ENCODE assay signal across 12 cellular contexts in the genomic region with DNA sequence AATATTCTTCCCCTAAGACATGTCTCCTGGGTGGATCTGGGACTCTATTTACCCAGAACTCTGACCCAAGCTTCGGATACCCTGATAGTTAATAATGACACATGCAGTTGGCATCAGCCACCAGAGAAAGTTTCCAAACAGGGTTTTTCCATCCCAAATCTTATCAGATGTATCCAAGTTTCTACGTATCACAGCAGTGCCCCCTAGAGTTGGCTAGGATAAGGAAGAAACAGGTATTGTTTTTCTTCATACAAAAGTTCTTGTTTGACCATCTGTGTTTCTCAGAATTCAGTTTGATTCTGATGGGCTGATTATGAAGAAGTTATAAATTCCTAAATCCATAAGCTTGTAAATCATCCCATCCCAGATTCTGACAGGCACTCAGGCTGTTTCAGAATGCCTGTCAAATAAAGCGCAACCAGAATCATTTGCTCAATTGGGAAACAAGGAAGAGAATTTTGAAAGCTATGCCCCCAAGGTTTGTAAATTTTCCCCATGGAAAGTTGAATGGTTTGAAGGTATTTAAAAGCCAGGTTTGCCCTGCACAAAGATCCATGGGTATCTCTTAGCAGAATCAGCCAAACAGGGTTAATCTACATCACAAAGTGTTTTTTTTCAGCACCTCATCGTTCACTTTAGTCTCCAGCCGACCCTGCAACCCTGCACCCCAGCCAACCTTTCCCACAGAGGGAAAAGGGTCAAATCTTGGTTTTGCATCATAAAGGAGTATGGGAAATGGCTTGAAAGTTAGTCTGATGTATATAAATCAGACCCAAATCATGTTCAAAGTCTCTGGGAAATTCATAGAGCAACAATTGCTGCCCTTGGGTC. TPM values are rescaled to one million over a fixed set of nuclear protein-coding genes. Genes with fewer than 3 reads are reported as not detected.
DNase-seq lines count a peak whose midpoint lies in the region; ATAC-seq, FAIRE-seq and TF ChIP-seq lines count a peak whose summit lies in the region.
"Had no signal": no experiment of that assay in that cellular context is flagged by ENCODE, and none has a peak within 500 bp of the region (broad histone marks: within the 10 kb centered on the region; RNA-seq: fewer than 3 reads in every experiment).

No MANE protein-coding gene starts in this region.

- POLR2A ChIA-PET in A549 (lab: Yijun Ruan, JAX) = no interaction called here

- DNase-seq in A549 (ENCODE audit: low read depth in 1 of 2, low spot score in 1 of 2) (peak; percentile 21 to 27), GM10266 (ENCODE audit: extremely low spot score) (no peak), OCI-M1 (lab: John Stamatoyannopoulos, UW) (peak; percentile 27), MG63 (no peak), omental fat pad (ENCODE audit: low spot score) (no peak), NCI-H1092 treated with DMSO at 0.1 percent for 48 hours (lab: John Stamatoyannopoulos, UW) (no peak)
- no peak for DNase-seq in activated CD4-positive, alpha-beta T cell treated with anti-CD3 and anti-CD28 coated beads, Interleukin-2, amount 50 U/mL, for 1 hour
- DNase-seq: activated T-cell treated with anti-CD3 and anti-CD28 coated beads, Interleukin-2, amount 50 U/mL, for 24 hours; GDM1; spleen had no signal

- WGBS in A549 (ENCODE audit: missing lambda C conversion rate) = 10% methylated on average over 5 of the region's 5 CpGs

- no peak overlapping the region for H3K27ac ChIP-seq in A549
- H3K27ac ChIP-seq: spleen, tibial nerve had no signal

- H3K27me3 ChIP-seq in iPS-15b (ENCODE audit: control insufficient read depth, insufficient read depth, low read length) (peaks cover 13% of the 10 kb centered on the region), MG63 (peaks cover 6% of the 10 kb centered on the region; the same call in 1 of the 2 replicates)

- TF ChIP-seq POLR2A in A549 (IDR thresholded peaks at IDR 0.05; ENCODE audit: low read length) = no peak

- H3K4me2 ChIP-seq in A549 = no peak overlapping the region

- CTCF ChIA-PET in A549 (lab: Yijun Ruan, JAX) = interaction anchor here (0.6 to 2.2 kb wide), 10 partner anchors 9 to 619 kb away, joined by 3 to 9 read pairs (median 4); no protein-coding TSS in a partner anchor

- no peak overlapping the region for H3K9ac ChIP-seq in iPS-15b (ENCODE audit: low read depth, low read length)

- peak; percentile 7 for FAIRE-seq in A549 (lab: Jason Lieb, UNC)

- H3K4me1 ChIP-seq in A549 = no peaks in the 10 kb centered on the region
- H3K4me1 ChIP-seq in iPS-15b (ENCODE audit: control insufficient read depth, insufficient read depth, low read length) = peaks cover 24% of the 10 kb centered on the region
- H3K4me1 ChIP-seq: spleen, tibial nerve had no signal

- H3K9me3 ChIP-seq in A549 (no peaks in the 10 kb centered on the region), iPS-15b (ENCODE audit: control insufficient read depth, insufficient read depth, low read length) (no peaks in the 10 kb centered on the region), MG63 (no peaks in the 10 kb centered on the region)
- H3K9me3 ChIP-seq: spleen, tibial nerve had no signal

- H3K36me3 ChIP-seq in iPS-15b (ENCODE audit: control insufficient read depth, insufficient read depth, low read length) = no peaks in the 10 kb centered on the region
- H3K36me3 ChIP-seq in MG63 = no peaks in the 10 kb centered on the region
- H3K36me3 ChIP-seq: spleen, tibial nerve had no signal

- peak; percentile 44 for TF ChIP-seq CTCF in A549 (IDR thresholded peaks at IDR 0.05)
- peak; percentile 31 for TF ChIP-seq CTCF in GM10266 (IDR thresholded peaks at IDR 0.05; ENCODE audit: control insufficient read depth, insufficient read depth, low read depth, missing control alignments)
- TF ChIP-seq CTCF in omental fat pad (IDR thresholded peaks at IDR 0.05) = no peak

- no peak for TF ChIP-seq EP300 in A549 (IDR thresholded peaks at IDR 0.05)

- H3K4me3 ChIP-seq in A549 (no peak overlapping the region), iPS-15b (ENCODE audit: low read depth, low read length) (peak overlapping the region; percentile 18), MG63 (no peak overlapping the region)
- H3K4me3 ChIP-seq: spleen, tibial nerve had no signal

- peak in 1 of 2 experiments; percentile 46; a peak in 2 of 5 replicates for TF ChIP-seq RAD21 in A549 (conservative IDR thresholded peaks at IDR 0.05 in 1 of 2, IDR thresholded peaks at IDR 0.05 in 1 of 2)

- ATAC-seq in A549 (peak in 1 of 2 experiments; percentile 43; a peak in 1 of 6 replicates), omental fat pad (ENCODE audit: low FRiP score) (no peak)

TF ChIP-seq in A549, 52 proteins besides CTCF, POLR2A, EP300 and RAD21:
- TF ChIP-seq HOXB13 (CRISPR knock-in tag; IDR thresholded peaks at IDR 0.05; ENCODE audit: low read depth) = no peak
- TF ChIP-seq ZSCAN20 (CRISPR knock-in tag; IDR thresholded peaks at IDR 0.05) = no peak
- no peak for TF ChIP-seq BCL3 (IDR thresholded peaks at IDR 0.05)
- TF ChIP-seq, protein P1, sequence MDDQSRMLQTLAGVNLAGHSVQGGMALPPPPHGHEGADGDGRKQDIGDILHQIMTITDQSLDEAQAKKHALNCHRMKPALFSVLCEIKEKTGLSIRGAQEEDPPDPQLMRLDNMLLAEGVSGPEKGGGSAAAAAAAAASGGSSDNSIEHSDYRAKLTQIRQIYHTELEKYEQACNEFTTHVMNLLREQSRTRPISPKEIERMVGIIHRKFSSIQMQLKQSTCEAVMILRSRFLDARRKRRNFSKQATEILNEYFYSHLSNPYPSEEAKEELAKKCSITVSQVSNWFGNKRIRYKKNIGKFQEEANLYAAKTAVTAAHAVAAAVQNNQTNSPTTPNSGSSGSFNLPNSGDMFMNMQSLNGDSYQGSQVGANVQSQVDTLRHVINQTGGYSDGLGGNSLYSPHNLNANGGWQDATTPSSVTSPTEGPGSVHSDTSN (IDR thresholded peaks at IDR 0.05) = no peak
- TF ChIP-seq, protein P2, sequence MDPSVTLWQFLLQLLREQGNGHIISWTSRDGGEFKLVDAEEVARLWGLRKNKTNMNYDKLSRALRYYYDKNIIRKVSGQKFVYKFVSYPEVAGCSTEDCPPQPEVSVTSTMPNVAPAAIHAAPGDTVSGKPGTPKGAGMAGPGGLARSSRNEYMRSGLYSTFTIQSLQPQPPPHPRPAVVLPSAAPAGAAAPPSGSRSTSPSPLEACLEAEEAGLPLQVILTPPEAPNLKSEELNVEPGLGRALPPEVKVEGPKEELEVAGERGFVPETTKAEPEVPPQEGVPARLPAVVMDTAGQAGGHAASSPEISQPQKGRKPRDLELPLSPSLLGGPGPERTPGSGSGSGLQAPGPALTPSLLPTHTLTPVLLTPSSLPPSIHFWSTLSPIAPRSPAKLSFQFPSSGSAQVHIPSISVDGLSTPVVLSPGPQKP (IDR thresholded peaks at IDR 0.05; ENCODE audit: low read depth, low read length) = no peak

RNA-seq across cellular contexts. Expression of gene NRAP, which starts 47.4 kb away (rescaled TPM):
- not detected in 2 replicates for polyA plus RNA-seq in A549 (2011; rRNA removed)
- polyA plus RNA-seq in A549 (2012; cell fraction: cytosol; rRNA removed) = not detected in 2 replicates
- polyA plus RNA-seq in A549 (2012; cell fraction: nucleus; rRNA removed) = not detected in 2 replicates
- polyA plus RNA-seq in A549 (2017; fragmentation: RNase III; extraction: RNeasy Plus Mini Kit Qiagen cat#74134 plus additional on column Dnase treatment) = not detected in 3 replicates
- not detected in 2 replicates for polyA minus RNA-seq in A549 (2011; rRNA and poly(A)+ RNA removed)
- not detected in 2 replicates for total RNA-seq in MG63 (2014; rRNA removed; shearing (Covaris generic); ENCODE audit: low replicate concordance)
- not detected for total RNA-seq in omental fat pad

Comparison
In these comparisons a context has a peak if more than half of its experiments do, and no peak if none do; other contexts are left out.
1. DNase-seq: peak in A549 (2 of 2) and OCI-M1 (single experiment); none in GM10266 (single experiment), MG63 (single experiment), omental fat pad (single experiment), activated CD4-positive, alpha-beta T cell treated with anti-CD3 and anti-CD28 coated beads, Interleukin-2, amount 50 U/mL, for 1 hour (single experiment) and NCI-H1092 treated with DMSO at 0.1 percent for 48 hours (single experiment).
2. CTCF ChIP-seq: peak in A549 (single experiment) and GM10266 (single experiment); none in omental fat pad (0 of 3).